ENCODE assay signal across 22 cellular contexts in the genomic region with DNA sequence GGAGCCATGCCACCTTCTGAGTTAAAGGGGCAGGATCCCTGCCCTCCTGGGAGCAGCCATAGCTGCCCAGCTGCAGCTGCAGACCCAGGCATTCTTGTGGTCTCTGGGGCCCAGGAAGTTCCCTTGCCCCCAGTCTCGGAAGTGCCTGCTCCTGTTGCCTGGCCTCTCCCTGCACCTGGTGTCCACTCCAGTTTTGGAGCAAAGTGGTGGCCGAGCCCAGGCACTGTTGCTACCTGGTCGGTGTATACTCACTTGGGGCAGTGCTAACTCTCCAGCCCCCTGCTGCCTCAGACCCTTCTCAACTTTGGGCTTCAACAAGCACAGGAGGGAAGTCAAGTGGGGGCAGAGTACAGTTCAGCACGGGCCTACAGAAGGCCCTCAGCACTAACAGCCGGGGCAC.
DNase-seq lines count a peak whose midpoint lies in the region; ATAC-seq, FAIRE-seq and TF ChIP-seq lines count a peak whose summit lies in the region.
"Had no signal": no experiment of that assay in that cellular context is flagged by ENCODE, and none has a peak within 500 bp of the region (broad histone marks: within the 10 kb centered on the region; RNA-seq: fewer than 3 reads in every experiment).

No MANE protein-coding gene starts in this region.

- no peak overlapping the region for H3K27ac Mint-ChIP-seq in stimulated activated memory B cell treated with anti-CD40 and anti-IgM and Interleukin-4, amounts not matched to agents 10 μg/mL and 1 μg/mL and 100 μg/mL, for 72 hours
- H3K27ac Mint-ChIP-seq: B cell; CD4-positive, CD25-positive, alpha-beta regulatory T cell; CD8-positive, alpha-beta T cell had no signal

- ATAC-seq in stimulated activated memory B cell treated with anti-CD40 and anti-IgM and Interleukin-4, amounts not matched to agents 10 μg/mL and 1 μg/mL and 100 μg/mL, for 72 hours: peak; percentile 27
- ATAC-seq: CD8-positive, alpha-beta T cell; GM12878 had no signal

- H3K4me3 ChIP-seq in kidney (ENCODE audit: low read length in 2 of 2): no peak overlapping the region
- no peak overlapping the region for H3K4me3 ChIP-seq in osteoblast (ENCODE audit: insufficient read depth, low read length)
- H3K4me3 ChIP-seq in MG63: no peak overlapping the region
- H3K4me3 ChIP-seq: BLaER1, GM12878, GM23248 had no signal

- no peak overlapping the region for H2AFZ ChIP-seq in osteoblast (ENCODE audit: low read length)
- H2AFZ ChIP-seq: GM23248 had no signal

- H3K27me3 ChIP-seq in osteoblast (ENCODE audit: insufficient read depth, low read length) (no peaks in the 10 kb centered on the region), MG63 (no peaks in the 10 kb centered on the region)
- H3K27me3 ChIP-seq: BLaER1 had no signal

- DNase-seq in kidney (peak; percentile 39), osteoblast (ENCODE audit: insufficient read length, low spot score, missing footprints) (peak; percentile 6), NCI-H1105 treated with DMSO at 0.1 percent for 48 hours (lab: John Stamatoyannopoulos, UW) (no peak), MG63 (no peak)
- DNase-seq in activated CD4-positive, alpha-beta T cell treated with anti-CD3 and anti-CD28 coated beads, Interleukin-2, amount 50 U/mL, for 48 hours: no peak
- DNase-seq: CD4-positive, CD25-positive, alpha-beta regulatory T cell; CD8-positive, alpha-beta T cell; DMS 273 treated with DMSO at 0.1 percent for 48 hours; DMS79; EL; GDM1; GM23248; H7; HCEC 1CT had no signal

- H3K4me2 ChIP-seq in osteoblast (ENCODE audit: insufficient read depth, low read length): no peak overlapping the region
- H3K4me2 ChIP-seq: BLaER1 had no signal

- no peak overlapping the region for H3K9ac ChIP-seq in kidney (ENCODE audit: low read length in 2 of 2)
- H3K9ac ChIP-seq: BLaER1, GM23248 had no signal

- no peak overlapping the region for H3K4me3 Mint-ChIP-seq in stimulated activated memory B cell treated with anti-CD40 and anti-IgM and Interleukin-4, amounts not matched to agents 10 μg/mL and 1 μg/mL and 100 μg/mL, for 72 hours
- H3K4me3 Mint-ChIP-seq: B cell; CD4-positive, CD25-positive, alpha-beta regulatory T cell; CD8-positive, alpha-beta T cell had no signal

- H3K27ac ChIP-seq in kidney (ENCODE audit: low read depth in 2 of 2, low read length in 2 of 2) (no peak overlapping the region), osteoblast (ENCODE audit: low read depth, low read length) (no peak overlapping the region)
- H3K27ac ChIP-seq: BLaER1, C4-2B, GM23248 had no signal

- H3K9me3 ChIP-seq in kidney (ENCODE audit: control insufficient read depth in 1 of 2, low read length in 2 of 2) (no peaks in the 10 kb centered on the region), osteoblast (ENCODE audit: low read depth, low read length) (no peaks in the 10 kb centered on the region), MG63 (no peaks in the 10 kb centered on the region)

- no peak for FAIRE-seq in kidney (lab: Jason Lieb, UNC)
- FAIRE-seq: D721Med, GM12878, GM19239, H1 had no signal

- no peak for TF ChIP-seq CTCF in kidney (IDR thresholded peaks at IDR 0.05; ENCODE audit: borderline replicate concordance, extremely low read depth, insufficient read depth)
- TF ChIP-seq CTCF in osteoblast (IDR thresholded peaks at IDR 0.05; ENCODE audit: extremely low read depth, low read depth, low read length): no peak

- intact Hi-C loops in kidney (cut with DNase I): no loop called here

- no peaks in the 10 kb centered on the region for H3K9me3 Mint-ChIP-seq in stimulated activated memory B cell treated with anti-CD40 and anti-IgM and Interleukin-4, amounts not matched to agents 10 μg/mL and 1 μg/mL and 100 μg/mL, for 72 hours

- H3K36me3 ChIP-seq in kidney (ENCODE audit: control insufficient read depth in 1 of 2, insufficient read depth in 2 of 2, low read length in 2 of 2) (no peaks in the 10 kb centered on the region), osteoblast (ENCODE audit: insufficient read depth, low read length) (no peaks in the 10 kb centered on the region), MG63 (no peaks in the 10 kb centered on the region)
- H3K36me3 ChIP-seq: BLaER1 had no signal

- H3K4me1 Mint-ChIP-seq in stimulated activated memory B cell treated with anti-CD40 and anti-IgM and Interleukin-4, amounts not matched to agents 10 μg/mL and 1 μg/mL and 100 μg/mL, for 72 hours: no peaks in the 10 kb centered on the region
- H3K4me1 Mint-ChIP-seq: B cell; CD4-positive, CD25-positive, alpha-beta regulatory T cell had no signal

- H3K36me3 Mint-ChIP-seq in stimulated activated memory B cell treated with anti-CD40 and anti-IgM and Interleukin-4, amounts not matched to agents 10 μg/mL and 1 μg/mL and 100 μg/mL, for 72 hours: no peaks in the 10 kb centered on the region
- H3K36me3 Mint-ChIP-seq: CD4-positive, CD25-positive, alpha-beta regulatory T cell; CD8-positive, alpha-beta T cell had no signal

- no peaks in the 10 kb centered on the region for H3K79me2 ChIP-seq in osteoblast (ENCODE audit: insufficient read depth, low read length)

- no peaks in the 10 kb centered on the region for H4K20me1 ChIP-seq in osteoblast (ENCODE audit: insufficient read depth, low read length)
- H4K20me1 ChIP-seq: BLaER1 had no signal

- no peaks in the 10 kb centered on the region for H3K27me3 Mint-ChIP-seq in stimulated activated memory B cell treated with anti-CD40 and anti-IgM and Interleukin-4, amounts not matched to agents 10 μg/mL and 1 μg/mL and 100 μg/mL, for 72 hours
- H3K27me3 Mint-ChIP-seq: B cell; CD4-positive, CD25-positive, alpha-beta regulatory T cell had no signal

- no peaks in the 10 kb centered on the region for H3K4me1 ChIP-seq in kidney (ENCODE audit: control insufficient read depth in 1 of 2, insufficient read depth in 1 of 2, low read depth in 1 of 2, low read length in 2 of 2)
- no peaks in the 10 kb centered on the region for H3K4me1 ChIP-seq in osteoblast (ENCODE audit: insufficient read depth, low read length)
- H3K4me1 ChIP-seq: BLaER1 had no signal

Comparison
In these comparisons a context has a peak if more than half of its experiments do, and no peak if none do; other contexts are left out.
1. DNase-seq: peak in kidney (single experiment) and osteoblast (single experiment); none in activated CD4-positive, alpha-beta T cell treated with anti-CD3 and anti-CD28 coated beads, Interleukin-2, amount 50 U/mL, for 48 hours (0 of 2), NCI-H1105 treated with DMSO at 0.1 percent for 48 hours (single experiment) and MG63 (single experiment).